Comparison of ENCODE assay signal across 1 cellular context in genomic region chr15:52008698-52009434, GRCh38.
TF ChIP-seq lines count a peak whose summit lies in the region.

No MANE protein-coding gene starts in this region.

TF ChIP-seq in K562, 482 proteins besides CTCF, POLR2A, EP300 and RAD21 (continued from another document):
- TF ChIP-seq ZHX1 (conservative IDR thresholded peaks at IDR 0.05; ENCODE audit: low read length) (no peak), ZNF407 (IDR thresholded peaks at IDR 0.05; ENCODE audit: low read depth) (no peak), EP400 (IDR thresholded peaks at IDR 0.05) (peak; percentile 27; the same call in 1 of the 2 replicates), CBFA2T3 (IDR thresholded peaks at IDR 0.05) (peak; percentile 36; the same call in 1 of the 2 replicates), SREBF2 (CRISPR knock-in tag; IDR thresholded peaks at IDR 0.05) (no peak), JUN (IDR thresholded peaks at IDR 0.05; ENCODE audit: borderline replicate concordance, low read depth, low read length) (0 out of 2 replicates have a peak, but pooled peaks have one; percentile 8), JUN (CRISPR knock-in tag; IDR thresholded peaks at IDR 0.05; ENCODE audit: borderline replicate concordance) (no peak), SMARCA4 (IDR thresholded peaks at IDR 0.05) (peak; percentile 47; the same call in 1 of the 2 replicates), HMBOX1 (IDR thresholded peaks at IDR 0.05) (peak; percentile 93), LEF1 (IDR thresholded peaks at IDR 0.05) (peak; percentile 61; the same call in 1 of the 2 replicates), ESRRA (IDR thresholded peaks at IDR 0.05; ENCODE audit: borderline replicate concordance, low read depth) (peak; percentile 69; the same call in 1 of the 2 replicates), ZEB2 (IDR thresholded peaks at IDR 0.05) (peak; percentile 57; the same call in 1 of the 2 replicates), KDM1A (IDR thresholded peaks at IDR 0.05) (peak; percentile 53 to 66; a peak in 3 of 4 replicates), CTBP1 (IDR thresholded peaks at IDR 0.05; ENCODE audit: borderline replicate concordance) (peak; percentile 80), IFI16 (CRISPR knock-in tag; IDR thresholded peaks at IDR 0.05) (no peak), NR2C2 (CRISPR knock-in tag; IDR thresholded peaks at IDR 0.05) (no peak), NR2C2 (tag; IDR thresholded peaks at IDR 0.05) (peak; percentile 85), POLR2G (IDR thresholded peaks at IDR 0.05; ENCODE audit: low read depth, low read length) (no peak), NR4A1 (CRISPR knock-in tag; IDR thresholded peaks at IDR 0.05) (no peak), NR4A1 (tag; IDR thresholded peaks at IDR 0.05) (0 out of 2 replicates have a peak, but pooled peaks have one; percentile 50), ZNF592 (IDR thresholded peaks at IDR 0.05) (0 out of 2 replicates have a peak, but pooled peaks have one; percentile 54), HDAC2 (IDR thresholded peaks at IDR 0.05) (peak; percentile 62; the same call in 1 of the 2 replicates), MTA1 (IDR thresholded peaks at IDR 0.05; ENCODE audit: borderline replicate concordance) (peak; percentile 56; the same call in 1 of the 2 replicates), CREBBP (IDR thresholded peaks at IDR 0.05; ENCODE audit: low read depth, low read length) (no peak), NRF1 (conservative IDR thresholded peaks at IDR 0.05 in 1 of 2, IDR thresholded peaks at IDR 0.05 in 1 of 2) (peak; percentile 59 to 63; a peak in 3 of 4 replicates), ARID1B (IDR thresholded peaks at IDR 0.05) (peak; percentile 70), ZKSCAN1 (IDR thresholded peaks at IDR 0.05; ENCODE audit: low read depth, low read length) (peak; percentile 79; the same call in 1 of the 2 replicates), L3MBTL2 (IDR thresholded peaks at IDR 0.05) (peak; percentile 56), ZNF23 (CRISPR knock-in tag; IDR thresholded peaks at IDR 0.05) (no peak)
